Comparison of ENCODE assay signal across 1 cellular context in the genomic region with DNA sequence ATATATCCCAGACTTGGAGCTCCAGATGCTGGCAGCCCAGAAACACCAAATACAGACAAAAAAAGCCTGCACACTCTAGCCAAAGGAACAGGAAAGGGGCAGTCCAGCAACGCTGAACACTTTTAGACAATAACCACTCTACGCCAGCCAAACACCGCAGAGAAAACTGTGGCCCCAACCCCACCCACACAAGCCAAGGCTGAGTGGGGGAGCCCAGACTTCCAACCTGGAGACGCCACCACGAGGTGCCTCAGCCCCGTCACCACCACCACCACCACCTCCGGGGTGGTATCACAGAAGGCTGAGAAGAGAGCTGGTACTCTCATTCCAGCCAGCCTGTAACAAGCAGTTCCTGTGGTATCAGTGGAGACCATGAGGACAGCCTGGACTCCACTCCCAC.
TF ChIP-seq lines count a peak whose summit lies in the region.

No MANE protein-coding gene starts in this region.

TF ChIP-seq in H1, 55 proteins besides CTCF, POLR2A, EP300 and RAD21:
- no peak for TF ChIP-seq JUN (IDR thresholded peaks at IDR 0.05; ENCODE audit: low read depth, low read length)
- no peak for TF ChIP-seq SUZ12 (IDR thresholded peaks at IDR 0.05; ENCODE audit: low read length)
- no peak for TF ChIP-seq SIRT6 (IDR thresholded peaks at IDR 0.05; ENCODE audit: low read length)
- no peak for TF ChIP-seq SIX5 (IDR thresholded peaks at IDR 0.05; ENCODE audit: low read depth, low read length)
- TF ChIP-seq, protein P1, sequence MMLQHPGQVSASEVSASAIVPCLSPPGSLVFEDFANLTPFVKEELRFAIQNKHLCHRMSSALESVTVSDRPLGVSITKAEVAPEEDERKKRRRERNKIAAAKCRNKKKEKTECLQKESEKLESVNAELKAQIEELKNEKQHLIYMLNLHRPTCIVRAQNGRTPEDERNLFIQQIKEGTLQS (IDR thresholded peaks at IDR 0.05; ENCODE audit: insufficient read depth, low read depth, low read length), result no peak
- no peak for TF ChIP-seq BRCA1 (IDR thresholded peaks at IDR 0.05; ENCODE audit: low read depth, low read length)
- no peak for TF ChIP-seq CBX8 (IDR thresholded peaks at IDR 0.05; ENCODE audit: borderline replicate concordance, low read depth, low read length)
- no peak for TF ChIP-seq EGR1 (IDR thresholded peaks at IDR 0.05; ENCODE audit: borderline replicate concordance, low read depth, low read length)
- no peak for TF ChIP-seq CHD2 (IDR thresholded peaks at IDR 0.05; ENCODE audit: low read length)
- TF ChIP-seq PHF8 (conservative IDR thresholded peaks at IDR 0.05; ENCODE audit: low read depth, low read length), result no peak
- no peak for TF ChIP-seq YY1 (IDR thresholded peaks at IDR 0.05; ENCODE audit: low read depth, low read length)
TF ChIP-seq in H1: peak in this region for 0.
